In the genomic region with DNA sequence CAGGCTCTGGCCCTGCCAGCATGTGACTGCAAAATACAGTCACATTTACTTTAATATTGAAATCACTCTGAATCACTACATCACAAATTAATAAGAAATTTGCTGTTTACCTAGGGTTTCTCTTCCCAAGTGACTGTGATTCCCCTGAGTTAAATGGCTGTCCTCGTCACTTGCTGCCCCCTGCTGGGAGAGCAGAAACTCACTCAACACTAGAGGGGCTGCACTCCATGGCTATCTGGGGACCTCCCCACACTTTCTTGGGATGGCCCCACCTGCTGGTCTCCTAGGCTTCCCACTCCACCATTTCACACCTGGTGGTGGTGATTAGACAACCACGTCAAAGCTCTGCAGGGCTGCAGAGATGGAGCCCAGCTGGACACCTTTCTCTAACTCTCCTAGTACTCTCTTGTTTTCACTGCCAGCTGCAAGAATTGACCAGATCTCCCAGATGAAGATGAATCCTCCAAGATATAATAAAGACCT, we compare ENCODE assay signal across 1 cellular context.
TF ChIP-seq lines count a peak whose summit lies in the region.

No MANE protein-coding gene starts in this region.

TF ChIP-seq in GM12878, 131 proteins besides CTCF, POLR2A, EP300 and RAD21 (continued from another document):
- TF ChIP-seq NFYA (IDR thresholded peaks at IDR 0.05; ENCODE audit: borderline replicate concordance, low read depth, low read length) (no peak), TCF12 (IDR thresholded peaks at IDR 0.05; ENCODE audit: low read depth, low read length) (peak; percentile 39; the same call in 1 of the 2 replicates), ATF7 (IDR thresholded peaks at IDR 0.05; ENCODE audit: low read depth) (no peak), SMC3 (IDR thresholded peaks at IDR 0.05; ENCODE audit: borderline replicate concordance, low read length) (peak; percentile 89), FOXM1 (IDR thresholded peaks at IDR 0.05; ENCODE audit: low read depth, low read length) (peak; percentile 56; the same call in 1 of the 2 replicates), RUNX3 (IDR thresholded peaks at IDR 0.05; ENCODE audit: low read length) (peak; percentile 44), CEBPB (IDR thresholded peaks at IDR 0.05; ENCODE audit: borderline replicate concordance in 1 of 2, low read depth in 2 of 2, low read length in 2 of 2) (no peak)
- TF ChIP-seq, protein P1, sequence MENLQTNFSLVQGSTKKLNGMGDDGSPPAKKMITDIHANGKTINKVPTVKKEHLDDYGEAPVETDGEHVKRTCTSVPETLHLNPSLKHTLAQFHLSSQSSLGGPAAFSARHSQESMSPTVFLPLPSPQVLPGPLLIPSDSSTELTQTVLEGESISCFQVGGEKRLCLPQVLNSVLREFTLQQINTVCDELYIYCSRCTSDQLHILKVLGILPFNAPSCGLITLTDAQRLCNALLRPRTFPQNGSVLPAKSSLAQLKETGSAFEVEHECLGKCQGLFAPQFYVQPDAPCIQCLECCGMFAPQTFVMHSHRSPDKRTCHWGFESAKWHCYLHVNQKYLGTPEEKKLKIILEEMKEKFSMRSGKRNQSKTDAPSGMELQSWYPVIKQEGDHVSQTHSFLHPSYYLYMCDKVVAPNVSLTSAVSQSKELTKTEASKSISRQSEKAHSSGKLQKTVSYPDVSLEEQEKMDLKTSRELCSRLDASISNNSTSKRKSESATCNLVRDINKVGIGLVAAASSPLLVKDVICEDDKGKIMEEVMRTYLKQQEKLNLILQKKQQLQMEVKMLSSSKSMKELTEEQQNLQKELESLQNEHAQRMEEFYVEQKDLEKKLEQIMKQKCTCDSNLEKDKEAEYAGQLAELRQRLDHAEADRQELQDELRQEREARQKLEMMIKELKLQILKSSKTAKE (IDR thresholded peaks at IDR 0.05; ENCODE audit: low read depth, poor library complexity, severe bottlenecking) = peak; percentile 32
